In the genomic region with DNA sequence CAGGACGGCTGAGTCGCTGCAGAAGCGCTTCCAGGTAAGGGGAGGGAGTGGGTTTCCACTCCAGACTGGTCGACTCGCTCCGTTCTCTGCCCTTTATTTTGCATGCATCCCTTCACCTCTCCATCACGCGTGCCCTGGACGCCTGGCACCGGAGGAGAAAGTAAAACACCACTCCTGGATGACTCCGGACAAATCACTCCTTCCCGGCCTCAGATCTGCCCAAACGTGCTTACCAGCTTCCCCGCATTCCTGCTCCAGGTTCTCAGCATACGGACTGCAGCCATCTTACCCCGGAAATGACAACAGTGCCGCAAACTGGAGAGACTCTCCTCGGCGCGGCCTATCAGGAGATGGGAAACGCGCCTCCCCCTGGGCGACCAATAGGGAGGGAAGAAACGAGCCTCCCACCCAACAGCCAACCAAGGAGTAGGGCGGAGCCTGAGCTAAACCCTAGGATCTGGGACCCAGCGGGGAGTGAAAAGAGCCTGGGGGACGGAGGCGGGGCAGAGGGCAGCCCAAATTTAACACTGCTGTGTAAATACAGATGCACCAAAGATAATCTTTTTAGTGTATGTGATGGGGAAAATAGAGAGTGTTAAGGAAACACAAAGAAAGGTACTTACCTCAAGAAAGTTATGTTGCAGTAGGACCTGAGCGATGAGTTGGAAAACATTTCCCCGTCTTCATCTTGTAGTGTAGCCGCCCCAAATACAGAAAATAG, we compare ENCODE assay signal across 1 cellular context.
TF ChIP-seq lines count a peak whose summit lies in the region.

A gene (minus strand): TSS at position 298 of the 721 bp plus-strand sequence. CDS start 14 bp downstream, at position 284.

TF ChIP-seq in K562, 482 proteins besides CTCF, POLR2A, EP300 and RAD21 (continued from another document and continues in another):
- TF ChIP-seq, protein P1, sequence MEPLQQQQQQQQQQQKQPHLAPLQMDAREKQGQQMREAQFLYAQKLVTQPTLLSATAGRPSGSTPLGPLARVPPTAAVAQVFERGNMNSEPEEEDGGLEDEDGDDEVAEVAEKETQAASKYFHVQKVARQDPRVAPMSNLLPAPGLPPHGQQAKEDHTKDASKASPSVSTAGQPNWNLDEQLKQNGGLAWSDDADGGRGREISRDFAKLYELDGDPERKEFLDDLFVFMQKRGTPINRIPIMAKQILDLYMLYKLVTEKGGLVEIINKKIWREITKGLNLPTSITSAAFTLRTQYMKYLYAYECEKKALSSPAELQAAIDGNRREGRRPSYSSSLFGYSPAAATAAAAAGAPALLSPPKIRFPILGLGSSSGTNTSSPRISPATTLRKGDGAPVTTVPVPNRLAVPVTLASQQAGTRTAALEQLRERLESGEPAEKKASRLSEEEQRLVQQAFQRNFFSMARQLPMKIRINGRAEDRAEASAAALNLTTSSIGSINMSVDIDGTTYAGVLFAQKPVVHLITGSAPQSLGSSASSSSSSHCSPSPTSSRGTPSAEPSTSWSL (CRISPR knock-in tag; IDR thresholded peaks at IDR 0.05; ENCODE audit: borderline replicate concordance), result no peak
- peak; percentile 96 for TF ChIP-seq ELF1 (tag; IDR thresholded peaks at IDR 0.05)
- TF ChIP-seq STAT5A (IDR thresholded peaks at IDR 0.05; ENCODE audit: borderline replicate concordance, low read length), result no peak
- TF ChIP-seq, protein P2, sequence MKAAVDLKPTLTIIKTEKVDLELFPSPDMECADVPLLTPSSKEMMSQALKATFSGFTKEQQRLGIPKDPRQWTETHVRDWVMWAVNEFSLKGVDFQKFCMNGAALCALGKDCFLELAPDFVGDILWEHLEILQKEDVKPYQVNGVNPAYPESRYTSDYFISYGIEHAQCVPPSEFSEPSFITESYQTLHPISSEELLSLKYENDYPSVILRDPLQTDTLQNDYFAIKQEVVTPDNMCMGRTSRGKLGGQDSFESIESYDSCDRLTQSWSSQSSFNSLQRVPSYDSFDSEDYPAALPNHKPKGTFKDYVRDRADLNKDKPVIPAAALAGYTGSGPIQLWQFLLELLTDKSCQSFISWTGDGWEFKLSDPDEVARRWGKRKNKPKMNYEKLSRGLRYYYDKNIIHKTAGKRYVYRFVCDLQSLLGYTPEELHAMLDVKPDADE (conservative IDR thresholded peaks at IDR 0.05; ENCODE audit: control insufficient read depth, low read depth, low read length), result no peak
- TF ChIP-seq, protein P3, sequence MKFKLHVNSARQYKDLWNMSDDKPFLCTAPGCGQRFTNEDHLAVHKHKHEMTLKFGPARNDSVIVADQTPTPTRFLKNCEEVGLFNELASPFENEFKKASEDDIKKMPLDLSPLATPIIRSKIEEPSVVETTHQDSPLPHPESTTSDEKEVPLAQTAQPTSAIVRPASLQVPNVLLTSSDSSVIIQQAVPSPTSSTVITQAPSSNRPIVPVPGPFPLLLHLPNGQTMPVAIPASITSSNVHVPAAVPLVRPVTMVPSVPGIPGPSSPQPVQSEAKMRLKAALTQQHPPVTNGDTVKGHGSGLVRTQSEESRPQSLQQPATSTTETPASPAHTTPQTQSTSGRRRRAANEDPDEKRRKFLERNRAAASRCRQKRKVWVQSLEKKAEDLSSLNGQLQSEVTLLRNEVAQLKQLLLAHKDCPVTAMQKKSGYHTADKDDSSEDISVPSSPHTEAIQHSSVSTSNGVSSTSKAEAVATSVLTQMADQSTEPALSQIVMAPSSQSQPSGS (CRISPR knock-in tag; IDR thresholded peaks at IDR 0.05), result no peak
- peak; percentile 93; the same call in 1 of the 2 replicates for TF ChIP-seq LCOR (CRISPR knock-in tag; IDR thresholded peaks at IDR 0.05)
- TF ChIP-seq, protein P4, sequence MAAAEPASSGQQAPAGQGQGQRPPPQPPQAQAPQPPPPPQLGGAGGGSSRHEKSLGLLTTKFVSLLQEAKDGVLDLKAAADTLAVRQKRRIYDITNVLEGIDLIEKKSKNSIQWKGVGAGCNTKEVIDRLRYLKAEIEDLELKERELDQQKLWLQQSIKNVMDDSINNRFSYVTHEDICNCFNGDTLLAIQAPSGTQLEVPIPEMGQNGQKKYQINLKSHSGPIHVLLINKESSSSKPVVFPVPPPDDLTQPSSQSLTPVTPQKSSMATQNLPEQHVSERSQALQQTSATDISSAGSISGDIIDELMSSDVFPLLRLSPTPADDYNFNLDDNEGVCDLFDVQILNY (CRISPR knock-in tag; IDR thresholded peaks at IDR 0.05), result 0 out of 2 replicates have a peak, but pooled peaks have one; percentile 57
- no peak for TF ChIP-seq ARHGAP35 (IDR thresholded peaks at IDR 0.05; ENCODE audit: partially characterized antibody)
- TF ChIP-seq NCOA4 (IDR thresholded peaks at IDR 0.05; ENCODE audit: partially characterized antibody), result no peak
- TF ChIP-seq XRCC4 (IDR thresholded peaks at IDR 0.05; ENCODE audit: extremely low read depth, insufficient read depth, insufficient read length), result no peak
- TF ChIP-seq BCL6 (CRISPR knock-in tag; IDR thresholded peaks at IDR 0.05), result no peak
- peak; percentile 66 for TF ChIP-seq ASH1L (IDR thresholded peaks at IDR 0.05; ENCODE audit: borderline replicate concordance, low read depth, partially characterized antibody)
- peak in 1 of 2 experiments; percentile 93; a peak in 2 of 4 replicates for TF ChIP-seq HDAC1 (IDR thresholded peaks at IDR 0.05)
- TF ChIP-seq, protein P5, sequence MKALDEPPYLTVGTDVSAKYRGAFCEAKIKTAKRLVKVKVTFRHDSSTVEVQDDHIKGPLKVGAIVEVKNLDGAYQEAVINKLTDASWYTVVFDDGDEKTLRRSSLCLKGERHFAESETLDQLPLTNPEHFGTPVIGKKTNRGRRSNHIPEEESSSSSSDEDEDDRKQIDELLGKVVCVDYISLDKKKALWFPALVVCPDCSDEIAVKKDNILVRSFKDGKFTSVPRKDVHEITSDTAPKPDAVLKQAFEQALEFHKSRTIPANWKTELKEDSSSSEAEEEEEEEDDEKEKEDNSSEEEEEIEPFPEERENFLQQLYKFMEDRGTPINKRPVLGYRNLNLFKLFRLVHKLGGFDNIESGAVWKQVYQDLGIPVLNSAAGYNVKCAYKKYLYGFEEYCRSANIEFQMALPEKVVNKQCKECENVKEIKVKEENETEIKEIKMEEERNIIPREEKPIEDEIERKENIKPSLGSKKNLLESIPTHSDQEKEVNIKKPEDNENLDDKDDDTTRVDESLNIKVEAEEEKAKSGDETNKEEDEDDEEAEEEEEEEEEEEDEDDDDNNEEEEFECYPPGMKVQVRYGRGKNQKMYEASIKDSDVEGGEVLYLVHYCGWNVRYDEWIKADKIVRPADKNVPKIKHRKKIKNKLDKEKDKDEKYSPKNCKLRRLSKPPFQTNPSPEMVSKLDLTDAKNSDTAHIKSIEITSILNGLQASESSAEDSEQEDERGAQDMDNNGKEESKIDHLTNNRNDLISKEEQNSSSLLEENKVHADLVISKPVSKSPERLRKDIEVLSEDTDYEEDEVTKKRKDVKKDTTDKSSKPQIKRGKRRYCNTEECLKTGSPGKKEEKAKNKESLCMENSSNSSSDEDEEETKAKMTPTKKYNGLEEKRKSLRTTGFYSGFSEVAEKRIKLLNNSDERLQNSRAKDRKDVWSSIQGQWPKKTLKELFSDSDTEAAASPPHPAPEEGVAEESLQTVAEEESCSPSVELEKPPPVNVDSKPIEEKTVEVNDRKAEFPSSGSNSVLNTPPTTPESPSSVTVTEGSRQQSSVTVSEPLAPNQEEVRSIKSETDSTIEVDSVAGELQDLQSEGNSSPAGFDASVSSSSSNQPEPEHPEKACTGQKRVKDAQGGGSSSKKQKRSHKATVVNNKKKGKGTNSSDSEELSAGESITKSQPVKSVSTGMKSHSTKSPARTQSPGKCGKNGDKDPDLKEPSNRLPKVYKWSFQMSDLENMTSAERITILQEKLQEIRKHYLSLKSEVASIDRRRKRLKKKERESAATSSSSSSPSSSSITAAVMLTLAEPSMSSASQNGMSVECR (CRISPR knock-in tag; IDR thresholded peaks at IDR 0.05), result peak; percentile 60; the same call in 1 of the 2 replicates
- TF ChIP-seq TEAD1 (CRISPR knock-in tag; IDR thresholded peaks at IDR 0.05), result peak in 1 of 2 experiments; percentile 95; a peak in 2 of 4 replicates
- TF ChIP-seq, protein P6, sequence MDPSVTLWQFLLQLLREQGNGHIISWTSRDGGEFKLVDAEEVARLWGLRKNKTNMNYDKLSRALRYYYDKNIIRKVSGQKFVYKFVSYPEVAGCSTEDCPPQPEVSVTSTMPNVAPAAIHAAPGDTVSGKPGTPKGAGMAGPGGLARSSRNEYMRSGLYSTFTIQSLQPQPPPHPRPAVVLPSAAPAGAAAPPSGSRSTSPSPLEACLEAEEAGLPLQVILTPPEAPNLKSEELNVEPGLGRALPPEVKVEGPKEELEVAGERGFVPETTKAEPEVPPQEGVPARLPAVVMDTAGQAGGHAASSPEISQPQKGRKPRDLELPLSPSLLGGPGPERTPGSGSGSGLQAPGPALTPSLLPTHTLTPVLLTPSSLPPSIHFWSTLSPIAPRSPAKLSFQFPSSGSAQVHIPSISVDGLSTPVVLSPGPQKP (CRISPR knock-in tag; IDR thresholded peaks at IDR 0.05), result no peak
- peak; percentile 94 for TF ChIP-seq KDM5B (IDR thresholded peaks at IDR 0.05; ENCODE audit: insufficient replicate concordance, low read depth, low read length)
- no peak for TF ChIP-seq FOXA1 (IDR thresholded peaks at IDR 0.05; ENCODE audit: borderline replicate concordance)
- TF ChIP-seq TARDBP (IDR thresholded peaks at IDR 0.05), result no peak; the same call in 1 of the 2 replicates
- TF ChIP-seq ESRRA (IDR thresholded peaks at IDR 0.05; ENCODE audit: borderline replicate concordance, low read depth), result 0 out of 2 replicates have a peak, but pooled peaks have one; percentile 11
- no peak for TF ChIP-seq MECOM (CRISPR knock-in tag; IDR thresholded peaks at IDR 0.05)
- TF ChIP-seq SAFB2 (IDR thresholded peaks at IDR 0.05; ENCODE audit: borderline replicate concordance, low read depth, low read length, severe bottlenecking), result no peak
- TF ChIP-seq BRD4 (IDR thresholded peaks at IDR 0.05), result no peak
- no peak for TF ChIP-seq RFX5 (IDR thresholded peaks at IDR 0.05; ENCODE audit: low read depth, low read length)
- TF ChIP-seq FOXK2 (conservative IDR thresholded peaks at IDR 0.05 in 1 of 2, IDR thresholded peaks at IDR 0.05 in 1 of 2; ENCODE audit: low read depth in 2 of 2), result peak; percentile 85 to 94
- TF ChIP-seq KLF13 (tag; IDR thresholded peaks at IDR 0.05; ENCODE audit: borderline replicate concordance, low read depth), result no peak
- no peak for TF ChIP-seq ZNF143 (CRISPR knock-in tag; IDR thresholded peaks at IDR 0.05)
- no peak for TF ChIP-seq ZNF253 (CRISPR knock-in tag; conservative IDR thresholded peaks at IDR 0.05)
- no peak for TF ChIP-seq ARNT (IDR thresholded peaks at IDR 0.05)
- TF ChIP-seq HIVEP1 (CRISPR knock-in tag; IDR thresholded peaks at IDR 0.05), result no peak
- peak; percentile 33; the same call in 1 of the 2 replicates for TF ChIP-seq FOXP1 (CRISPR knock-in tag; IDR thresholded peaks at IDR 0.05)
- TF ChIP-seq RNF2 (IDR thresholded peaks at IDR 0.05), result peak; percentile 47; the same call in 1 of the 2 replicates
- no peak for TF ChIP-seq ZNF586 (CRISPR knock-in tag; conservative IDR thresholded peaks at IDR 0.05)
- TF ChIP-seq SIN3A (IDR thresholded peaks at IDR 0.05; ENCODE audit: borderline replicate concordance in 2 of 2, control insufficient read depth in 1 of 2, low read depth in 2 of 2, low read length in 2 of 2), result peak; percentile 79 to 82; a peak in 3 of 4 replicates
- TF ChIP-seq NR3C1 (CRISPR knock-in tag; IDR thresholded peaks at IDR 0.05), result no peak
- no peak for TF ChIP-seq EHMT2 (IDR thresholded peaks at IDR 0.05)
- TF ChIP-seq TOE1 (IDR thresholded peaks at IDR 0.05; ENCODE audit: borderline replicate concordance), result peak; percentile 73; the same call in 1 of the 2 replicates
- no peak for TF ChIP-seq TOE1 (CRISPR knock-in tag; IDR thresholded peaks at IDR 0.05; ENCODE audit: borderline replicate concordance, low read depth)
- TF ChIP-seq ESRRB (CRISPR knock-in tag; IDR thresholded peaks at IDR 0.05; ENCODE audit: borderline replicate concordance), result no peak
- TF ChIP-seq, protein P7, sequence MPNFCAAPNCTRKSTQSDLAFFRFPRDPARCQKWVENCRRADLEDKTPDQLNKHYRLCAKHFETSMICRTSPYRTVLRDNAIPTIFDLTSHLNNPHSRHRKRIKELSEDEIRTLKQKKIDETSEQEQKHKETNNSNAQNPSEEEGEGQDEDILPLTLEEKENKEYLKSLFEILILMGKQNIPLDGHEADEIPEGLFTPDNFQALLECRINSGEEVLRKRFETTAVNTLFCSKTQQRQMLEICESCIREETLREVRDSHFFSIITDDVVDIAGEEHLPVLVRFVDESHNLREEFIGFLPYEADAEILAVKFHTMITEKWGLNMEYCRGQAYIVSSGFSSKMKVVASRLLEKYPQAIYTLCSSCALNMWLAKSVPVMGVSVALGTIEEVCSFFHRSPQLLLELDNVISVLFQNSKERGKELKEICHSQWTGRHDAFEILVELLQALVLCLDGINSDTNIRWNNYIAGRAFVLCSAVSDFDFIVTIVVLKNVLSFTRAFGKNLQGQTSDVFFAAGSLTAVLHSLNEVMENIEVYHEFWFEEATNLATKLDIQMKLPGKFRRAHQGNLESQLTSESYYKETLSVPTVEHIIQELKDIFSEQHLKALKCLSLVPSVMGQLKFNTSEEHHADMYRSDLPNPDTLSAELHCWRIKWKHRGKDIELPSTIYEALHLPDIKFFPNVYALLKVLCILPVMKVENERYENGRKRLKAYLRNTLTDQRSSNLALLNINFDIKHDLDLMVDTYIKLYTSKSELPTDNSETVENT (CRISPR knock-in tag; IDR thresholded peaks at IDR 0.05), result peak; percentile 51; the same call in 1 of the 2 replicates
- TF ChIP-seq, protein P8, sequence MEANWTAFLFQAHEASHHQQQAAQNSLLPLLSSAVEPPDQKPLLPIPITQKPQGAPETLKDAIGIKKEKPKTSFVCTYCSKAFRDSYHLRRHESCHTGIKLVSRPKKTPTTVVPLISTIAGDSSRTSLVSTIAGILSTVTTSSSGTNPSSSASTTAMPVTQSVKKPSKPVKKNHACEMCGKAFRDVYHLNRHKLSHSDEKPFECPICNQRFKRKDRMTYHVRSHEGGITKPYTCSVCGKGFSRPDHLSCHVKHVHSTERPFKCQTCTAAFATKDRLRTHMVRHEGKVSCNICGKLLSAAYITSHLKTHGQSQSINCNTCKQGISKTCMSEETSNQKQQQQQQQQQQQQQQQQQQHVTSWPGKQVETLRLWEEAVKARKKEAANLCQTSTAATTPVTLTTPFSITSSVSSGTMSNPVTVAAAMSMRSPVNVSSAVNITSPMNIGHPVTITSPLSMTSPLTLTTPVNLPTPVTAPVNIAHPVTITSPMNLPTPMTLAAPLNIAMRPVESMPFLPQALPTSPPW (CRISPR knock-in tag; IDR thresholded peaks at IDR 0.05), result peak; percentile 87
- no peak for TF ChIP-seq NFE2L1 (tag; IDR thresholded peaks at IDR 0.05; ENCODE audit: borderline replicate concordance, low read depth)
- TF ChIP-seq PRPF4 (IDR thresholded peaks at IDR 0.05; ENCODE audit: insufficient read depth, low read depth, low read length, poor library complexity, severe bottlenecking), result no peak
- peak; percentile 71 for TF ChIP-seq HDAC2 (IDR thresholded peaks at IDR 0.05)
- TF ChIP-seq, protein P9, sequence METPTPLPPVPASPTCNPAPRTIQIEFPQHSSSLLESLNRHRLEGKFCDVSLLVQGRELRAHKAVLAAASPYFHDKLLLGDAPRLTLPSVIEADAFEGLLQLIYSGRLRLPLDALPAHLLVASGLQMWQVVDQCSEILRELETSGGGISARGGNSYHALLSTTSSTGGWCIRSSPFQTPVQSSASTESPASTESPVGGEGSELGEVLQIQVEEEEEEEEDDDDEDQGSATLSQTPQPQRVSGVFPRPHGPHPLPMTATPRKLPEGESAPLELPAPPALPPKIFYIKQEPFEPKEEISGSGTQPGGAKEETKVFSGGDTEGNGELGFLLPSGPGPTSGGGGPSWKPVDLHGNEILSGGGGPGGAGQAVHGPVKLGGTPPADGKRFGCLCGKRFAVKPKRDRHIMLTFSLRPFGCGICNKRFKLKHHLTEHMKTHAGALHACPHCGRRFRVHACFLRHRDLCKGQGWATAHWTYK (CRISPR knock-in tag; IDR thresholded peaks at IDR 0.05), result 0 out of 2 replicates have a peak, but pooled peaks have one; percentile 30
- peak; percentile 95 for TF ChIP-seq TBP (optimal IDR thresholded peaks at IDR 0.05; ENCODE audit: low read depth, low read length)
- peak; percentile 11 for TF ChIP-seq RBM25 (IDR thresholded peaks at IDR 0.05; ENCODE audit: low read depth, low read length, severe bottlenecking)
- TF ChIP-seq SNRNP70 (optimal IDR thresholded peaks at IDR 0.05; ENCODE audit: low read depth, low read length), result no peak
